1 cellular context compared by ENCODE assay signal in the genomic region with DNA sequence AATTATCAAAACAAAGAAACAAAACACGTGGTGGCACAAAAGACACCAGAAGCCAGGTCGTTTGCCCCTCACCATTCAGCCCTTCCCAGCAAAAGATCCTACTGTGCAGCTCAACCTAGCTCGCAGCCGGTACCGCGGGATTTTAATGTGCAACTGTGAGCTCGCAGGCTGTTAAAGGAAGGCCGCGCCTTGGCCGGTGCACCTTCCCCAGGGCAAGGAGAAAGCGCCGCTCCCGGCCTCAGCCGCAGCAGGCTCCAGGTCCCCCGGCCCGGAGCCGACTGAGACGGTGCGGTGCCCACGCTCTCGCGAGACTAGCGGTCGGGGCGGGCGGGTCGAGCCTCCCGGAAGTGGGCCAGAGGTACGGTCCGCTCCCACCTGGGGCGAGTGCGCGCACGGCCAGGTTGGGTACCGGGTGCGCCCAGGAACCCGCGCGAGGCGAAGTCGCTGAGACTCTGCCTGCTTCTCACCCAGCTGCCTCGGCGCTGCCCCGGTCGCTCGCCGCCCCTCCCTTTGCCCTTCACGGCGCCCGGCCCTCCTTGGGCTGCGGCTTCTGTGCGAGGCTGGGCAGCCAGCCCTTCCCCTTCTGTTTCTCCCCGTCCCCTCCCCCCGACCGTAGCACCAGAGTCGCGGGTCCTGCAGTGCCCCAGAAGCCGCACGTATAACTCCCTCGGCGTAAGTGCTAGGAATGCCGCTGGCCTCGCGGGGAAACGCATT.
TF ChIP-seq lines count a peak whose summit lies in the region.

A gene (plus strand): TSS at position 618 of the 714 bp plus-strand sequence. CDS start 682 bp downstream, outside the sequence.

TF ChIP-seq in HEK293, 187 proteins besides CTCF, POLR2A, EP300 and RAD21 (continued from another document):
- TF ChIP-seq, protein P1, sequence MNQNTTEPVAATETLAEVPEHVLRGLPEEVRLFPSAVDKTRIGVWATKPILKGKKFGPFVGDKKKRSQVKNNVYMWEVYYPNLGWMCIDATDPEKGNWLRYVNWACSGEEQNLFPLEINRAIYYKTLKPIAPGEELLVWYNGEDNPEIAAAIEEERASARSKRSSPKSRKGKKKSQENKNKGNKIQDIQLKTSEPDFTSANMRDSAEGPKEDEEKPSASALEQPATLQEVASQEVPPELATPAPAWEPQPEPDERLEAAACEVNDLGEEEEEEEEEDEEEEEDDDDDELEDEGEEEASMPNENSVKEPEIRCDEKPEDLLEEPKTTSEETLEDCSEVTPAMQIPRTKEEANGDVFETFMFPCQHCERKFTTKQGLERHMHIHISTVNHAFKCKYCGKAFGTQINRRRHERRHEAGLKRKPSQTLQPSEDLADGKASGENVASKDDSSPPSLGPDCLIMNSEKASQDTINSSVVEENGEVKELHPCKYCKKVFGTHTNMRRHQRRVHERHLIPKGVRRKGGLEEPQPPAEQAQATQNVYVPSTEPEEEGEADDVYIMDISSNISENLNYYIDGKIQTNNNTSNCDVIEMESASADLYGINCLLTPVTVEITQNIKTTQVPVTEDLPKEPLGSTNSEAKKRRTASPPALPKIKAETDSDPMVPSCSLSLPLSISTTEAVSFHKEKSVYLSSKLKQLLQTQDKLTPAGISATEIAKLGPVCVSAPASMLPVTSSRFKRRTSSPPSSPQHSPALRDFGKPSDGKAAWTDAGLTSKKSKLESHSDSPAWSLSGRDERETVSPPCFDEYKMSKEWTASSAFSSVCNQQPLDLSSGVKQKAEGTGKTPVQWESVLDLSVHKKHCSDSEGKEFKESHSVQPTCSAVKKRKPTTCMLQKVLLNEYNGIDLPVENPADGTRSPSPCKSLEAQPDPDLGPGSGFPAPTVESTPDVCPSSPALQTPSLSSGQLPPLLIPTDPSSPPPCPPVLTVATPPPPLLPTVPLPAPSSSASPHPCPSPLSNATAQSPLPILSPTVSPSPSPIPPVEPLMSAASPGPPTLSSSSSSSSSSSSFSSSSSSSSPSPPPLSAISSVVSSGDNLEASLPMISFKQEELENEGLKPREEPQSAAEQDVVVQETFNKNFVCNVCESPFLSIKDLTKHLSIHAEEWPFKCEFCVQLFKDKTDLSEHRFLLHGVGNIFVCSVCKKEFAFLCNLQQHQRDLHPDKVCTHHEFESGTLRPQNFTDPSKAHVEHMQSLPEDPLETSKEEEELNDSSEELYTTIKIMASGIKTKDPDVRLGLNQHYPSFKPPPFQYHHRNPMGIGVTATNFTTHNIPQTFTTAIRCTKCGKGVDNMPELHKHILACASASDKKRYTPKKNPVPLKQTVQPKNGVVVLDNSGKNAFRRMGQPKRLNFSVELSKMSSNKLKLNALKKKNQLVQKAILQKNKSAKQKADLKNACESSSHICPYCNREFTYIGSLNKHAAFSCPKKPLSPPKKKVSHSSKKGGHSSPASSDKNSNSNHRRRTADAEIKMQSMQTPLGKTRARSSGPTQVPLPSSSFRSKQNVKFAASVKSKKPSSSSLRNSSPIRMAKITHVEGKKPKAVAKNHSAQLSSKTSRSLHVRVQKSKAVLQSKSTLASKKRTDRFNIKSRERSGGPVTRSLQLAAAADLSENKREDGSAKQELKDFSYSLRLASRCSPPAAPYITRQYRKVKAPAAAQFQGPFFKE (tag by site-specific recombination; IDR thresholded peaks at IDR 0.05; ENCODE audit: borderline replicate concordance) = no peak
- TF ChIP-seq ZNF473 (tag by site-specific recombination; IDR thresholded peaks at IDR 0.05) (no peak), ZNF19 (tag by site-specific recombination; IDR thresholded peaks at IDR 0.05; ENCODE audit: low read depth) (no peak), ZBTB21 (tag by site-specific recombination; IDR thresholded peaks at IDR 0.05) (no peak), GLIS1 (tag by site-specific recombination; IDR thresholded peaks at IDR 0.05) (peak; percentile 70), HOXC10 (CRISPR knock-in tag; IDR thresholded peaks at IDR 0.05) (no peak), MYNN (tag by site-specific recombination; IDR thresholded peaks at IDR 0.05; ENCODE audit: borderline replicate concordance) (no peak), ZBTB1 (tag by site-specific recombination; IDR thresholded peaks at IDR 0.05) (peak; percentile 62), ZNF670 (tag by site-specific recombination; IDR thresholded peaks at IDR 0.05; ENCODE audit: low read depth) (no peak), ZNF24 (tag by site-specific recombination; IDR thresholded peaks at IDR 0.05) (peak; percentile 61; the same call in 1 of the 2 replicates), ZFHX2 (tag by site-specific recombination; conservative IDR thresholded peaks at IDR 0.05) (peak; percentile 53), ZXDB (tag by site-specific recombination; IDR thresholded peaks at IDR 0.05) (peak; percentile 90), ZNF324 (tag by site-specific recombination; IDR thresholded peaks at IDR 0.05) (peak; percentile 73; the same call in 1 of the 2 replicates), GLIS2 (tag by site-specific recombination; IDR thresholded peaks at IDR 0.05) (peak; percentile 74), WT1 (tag by site-specific recombination; IDR thresholded peaks at IDR 0.05) (peak; percentile 56; the same call in 1 of the 2 replicates), KLF9 (tag by site-specific recombination; IDR thresholded peaks at IDR 0.05; ENCODE audit: low read depth) (peak; percentile 84), PRDM1 (tag by site-specific recombination; IDR thresholded peaks at IDR 0.05) (no peak), ZNF2 (tag by site-specific recombination; IDR thresholded peaks at IDR 0.05) (peak; percentile 85; the same call in 1 of the 2 replicates), ZNF837 (tag by site-specific recombination; IDR thresholded peaks at IDR 0.05) (peak; percentile 90; the same call in 1 of the 2 replicates), ZBTB8A (tag by site-specific recombination; IDR thresholded peaks at IDR 0.05) (peak; percentile 89), SP3 (tag by site-specific recombination; IDR thresholded peaks at IDR 0.05) (peak; percentile 90), ZNF610 (tag by site-specific recombination; IDR thresholded peaks at IDR 0.05; ENCODE audit: borderline replicate concordance) (peak; percentile 66; the same call in 1 of the 2 replicates), ZNF341 (tag by site-specific recombination; IDR thresholded peaks at IDR 0.05; ENCODE audit: low read depth) (peak; percentile 94), YY1 (tag by site-specific recombination; IDR thresholded peaks at IDR 0.05) (peak; percentile 57; the same call in 1 of the 2 replicates), ZNF76 (tag by site-specific recombination; IDR thresholded peaks at IDR 0.05; ENCODE audit: borderline replicate concordance, low read depth) (peak; percentile 86; the same call in 1 of the 2 replicates), ZNF785 (tag by site-specific recombination; IDR thresholded peaks at IDR 0.05) (0 out of 2 replicates have a peak, but pooled peaks have one; percentile 75), ZNF558 (tag by site-specific recombination; IDR thresholded peaks at IDR 0.05) (no peak), OSR2 (tag by site-specific recombination; IDR thresholded peaks at IDR 0.05) (peak; percentile 82), ZBTB7A (tag by site-specific recombination; IDR thresholded peaks at IDR 0.05; ENCODE audit: low read depth) (peak; percentile 76; the same call in 1 of the 2 replicates)
- TF ChIP-seq, protein P2, sequence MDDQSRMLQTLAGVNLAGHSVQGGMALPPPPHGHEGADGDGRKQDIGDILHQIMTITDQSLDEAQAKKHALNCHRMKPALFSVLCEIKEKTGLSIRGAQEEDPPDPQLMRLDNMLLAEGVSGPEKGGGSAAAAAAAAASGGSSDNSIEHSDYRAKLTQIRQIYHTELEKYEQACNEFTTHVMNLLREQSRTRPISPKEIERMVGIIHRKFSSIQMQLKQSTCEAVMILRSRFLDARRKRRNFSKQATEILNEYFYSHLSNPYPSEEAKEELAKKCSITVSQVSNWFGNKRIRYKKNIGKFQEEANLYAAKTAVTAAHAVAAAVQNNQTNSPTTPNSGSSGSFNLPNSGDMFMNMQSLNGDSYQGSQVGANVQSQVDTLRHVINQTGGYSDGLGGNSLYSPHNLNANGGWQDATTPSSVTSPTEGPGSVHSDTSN (CRISPR knock-in tag; IDR thresholded peaks at IDR 0.05) = peak; percentile 83; the same call in 1 of the 2 replicates
- TF ChIP-seq, protein P3, sequence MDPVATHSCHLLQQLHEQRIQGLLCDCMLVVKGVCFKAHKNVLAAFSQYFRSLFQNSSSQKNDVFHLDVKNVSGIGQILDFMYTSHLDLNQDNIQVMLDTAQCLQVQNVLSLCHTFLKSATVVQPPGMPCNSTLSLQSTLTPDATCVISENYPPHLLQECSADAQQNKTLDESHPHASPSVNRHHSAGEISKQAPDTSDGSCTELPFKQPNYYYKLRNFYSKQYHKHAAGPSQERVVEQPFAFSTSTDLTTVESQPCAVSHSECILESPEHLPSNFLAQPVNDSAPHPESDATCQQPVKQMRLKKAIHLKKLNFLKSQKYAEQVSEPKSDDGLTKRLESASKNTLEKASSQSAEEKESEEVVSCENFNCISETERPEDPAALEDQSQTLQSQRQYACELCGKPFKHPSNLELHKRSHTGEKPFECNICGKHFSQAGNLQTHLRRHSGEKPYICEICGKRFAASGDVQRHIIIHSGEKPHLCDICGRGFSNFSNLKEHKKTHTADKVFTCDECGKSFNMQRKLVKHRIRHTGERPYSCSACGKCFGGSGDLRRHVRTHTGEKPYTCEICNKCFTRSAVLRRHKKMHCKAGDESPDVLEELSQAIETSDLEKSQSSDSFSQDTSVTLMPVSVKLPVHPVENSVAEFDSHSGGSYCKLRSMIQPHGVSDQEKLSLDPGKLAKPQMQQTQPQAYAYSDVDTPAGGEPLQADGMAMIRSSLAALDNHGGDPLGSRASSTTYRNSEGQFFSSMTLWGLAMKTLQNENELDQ (tag by site-specific recombination; IDR thresholded peaks at IDR 0.05; ENCODE audit: low read depth) = no peak
- TF ChIP-seq, protein P4, sequence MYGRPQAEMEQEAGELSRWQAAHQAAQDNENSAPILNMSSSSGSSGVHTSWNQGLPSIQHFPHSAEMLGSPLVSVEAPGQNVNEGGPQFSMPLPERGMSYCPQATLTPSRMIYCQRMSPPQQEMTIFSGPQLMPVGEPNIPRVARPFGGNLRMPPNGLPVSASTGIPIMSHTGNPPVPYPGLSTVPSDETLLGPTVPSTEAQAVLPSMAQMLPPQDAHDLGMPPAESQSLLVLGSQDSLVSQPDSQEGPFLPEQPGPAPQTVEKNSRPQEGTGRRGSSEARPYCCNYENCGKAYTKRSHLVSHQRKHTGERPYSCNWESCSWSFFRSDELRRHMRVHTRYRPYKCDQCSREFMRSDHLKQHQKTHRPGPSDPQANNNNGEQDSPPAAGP (tag by site-specific recombination; IDR thresholded peaks at IDR 0.05) = peak; percentile 88
- TF ChIP-seq, protein P5, sequence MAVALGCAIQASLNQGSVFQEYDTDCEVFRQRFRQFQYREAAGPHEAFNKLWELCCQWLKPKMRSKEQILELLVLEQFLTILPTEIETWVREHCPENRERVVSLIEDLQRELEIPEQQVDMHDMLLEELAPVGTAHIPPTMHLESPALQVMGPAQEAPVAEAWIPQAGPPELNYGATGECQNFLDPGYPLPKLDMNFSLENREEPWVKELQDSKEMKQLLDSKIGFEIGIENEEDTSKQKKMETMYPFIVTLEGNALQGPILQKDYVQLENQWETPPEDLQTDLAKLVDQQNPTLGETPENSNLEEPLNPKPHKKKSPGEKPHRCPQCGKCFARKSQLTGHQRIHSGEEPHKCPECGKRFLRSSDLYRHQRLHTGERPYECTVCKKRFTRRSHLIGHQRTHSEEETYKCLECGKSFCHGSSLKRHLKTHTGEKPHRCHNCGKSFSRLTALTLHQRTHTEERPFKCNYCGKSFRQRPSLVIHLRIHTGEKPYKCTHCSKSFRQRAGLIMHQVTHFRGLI (tag by site-specific recombination; IDR thresholded peaks at IDR 0.05) = peak; percentile 30; the same call in 1 of the 2 replicates
- TF ChIP-seq, protein P6, sequence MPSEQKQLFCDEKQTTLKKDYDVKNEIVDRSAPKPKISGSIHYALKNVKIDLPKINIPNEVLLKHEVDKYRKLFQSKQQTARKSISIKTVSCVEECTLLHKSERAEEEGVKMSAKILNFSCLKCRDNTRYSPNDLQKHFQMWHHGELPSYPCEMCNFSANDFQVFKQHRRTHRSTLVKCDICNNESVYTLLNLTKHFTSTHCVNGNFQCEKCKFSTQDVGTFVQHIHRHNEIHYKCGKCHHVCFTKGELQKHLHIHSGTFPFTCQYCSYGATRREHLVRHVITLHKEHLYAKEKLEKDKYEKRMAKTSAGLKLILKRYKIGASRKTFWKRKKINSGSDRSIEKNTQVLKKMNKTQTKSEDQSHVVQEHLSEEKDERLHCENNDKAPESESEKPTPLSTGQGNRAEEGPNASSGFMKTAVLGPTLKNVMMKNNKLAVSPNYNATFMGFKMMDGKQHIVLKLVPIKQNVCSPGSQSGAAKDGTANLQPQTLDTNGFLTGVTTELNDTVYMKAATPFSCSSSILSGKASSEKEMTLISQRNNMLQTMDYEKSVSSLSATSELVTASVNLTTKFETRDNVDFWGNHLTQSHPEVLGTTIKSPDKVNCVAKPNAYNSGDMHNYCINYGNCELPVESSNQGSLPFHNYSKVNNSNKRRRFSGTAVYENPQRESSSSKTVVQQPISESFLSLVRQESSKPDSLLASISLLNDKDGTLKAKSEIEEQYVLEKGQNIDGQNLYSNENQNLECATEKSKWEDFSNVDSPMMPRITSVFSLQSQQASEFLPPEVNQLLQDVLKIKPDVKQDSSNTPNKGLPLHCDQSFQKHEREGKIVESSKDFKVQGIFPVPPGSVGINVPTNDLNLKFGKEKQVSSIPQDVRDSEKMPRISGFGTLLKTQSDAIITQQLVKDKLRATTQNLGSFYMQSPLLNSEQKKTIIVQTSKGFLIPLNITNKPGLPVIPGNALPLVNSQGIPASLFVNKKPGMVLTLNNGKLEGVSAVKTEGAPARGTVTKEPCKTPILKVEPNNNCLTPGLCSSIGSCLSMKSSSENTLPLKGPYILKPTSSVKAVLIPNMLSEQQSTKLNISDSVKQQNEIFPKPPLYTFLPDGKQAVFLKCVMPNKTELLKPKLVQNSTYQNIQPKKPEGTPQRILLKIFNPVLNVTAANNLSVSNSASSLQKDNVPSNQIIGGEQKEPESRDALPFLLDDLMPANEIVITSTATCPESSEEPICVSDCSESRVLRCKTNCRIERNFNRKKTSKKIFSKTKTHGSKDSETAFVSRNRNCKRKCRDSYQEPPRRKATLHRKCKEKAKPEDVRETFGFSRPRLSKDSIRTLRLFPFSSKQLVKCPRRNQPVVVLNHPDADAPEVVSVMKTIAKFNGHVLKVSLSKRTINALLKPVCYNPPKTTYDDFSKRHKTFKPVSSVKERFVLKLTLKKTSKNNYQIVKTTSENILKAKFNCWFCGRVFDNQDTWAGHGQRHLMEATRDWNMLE (tag by site-specific recombination; conservative IDR thresholded peaks at IDR 0.05; ENCODE audit: low read depth) = peak; percentile 65
TF ChIP-seq in HEK293: peak in this region for 77.
